In the genomic region with DNA sequence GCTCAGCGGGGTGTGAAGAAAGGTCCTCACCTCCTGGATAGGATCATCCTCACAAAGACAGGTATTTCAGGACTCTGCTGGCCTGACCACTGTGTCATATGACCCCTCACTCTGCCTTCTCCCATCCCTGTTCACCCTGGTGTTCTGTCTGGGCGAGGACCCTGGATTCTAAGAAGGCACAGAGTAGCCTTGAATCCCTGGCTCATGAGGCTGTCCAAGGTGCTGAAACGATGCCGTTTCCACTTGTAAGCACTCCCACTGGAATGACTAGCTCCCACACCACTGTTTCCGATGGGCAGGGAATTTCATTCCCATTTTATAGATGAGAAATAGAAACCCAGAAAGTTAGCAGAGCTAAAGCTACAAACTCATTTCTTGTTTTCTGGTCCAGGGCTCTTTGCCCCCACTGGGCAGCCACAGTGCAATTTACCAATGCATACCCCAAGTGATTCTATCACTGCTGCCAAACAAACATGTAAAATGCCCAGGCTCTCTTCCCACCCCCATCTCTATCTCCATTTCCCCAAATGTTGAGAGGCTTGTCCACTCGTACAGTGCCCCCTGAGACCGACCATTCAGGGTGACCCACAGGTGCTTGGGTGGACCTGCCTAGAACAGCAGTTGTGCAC, we compare ENCODE assay signal across 11 cellular contexts.
DNase-seq lines count a peak whose midpoint lies in the region; ATAC-seq, FAIRE-seq and TF ChIP-seq lines count a peak whose summit lies in the region.
"Had no signal": no experiment of that assay in that cellular context is flagged by ENCODE, and none has a peak within 500 bp of the region (broad histone marks: within the 10 kb centered on the region; RNA-seq: fewer than 3 reads in every experiment).

No MANE protein-coding gene starts in this region.

- H3K4me1 ChIP-seq in transverse colon: no peaks in the 10 kb centered on the region

- no peaks in the 10 kb centered on the region for H3K9me3 ChIP-seq in transverse colon

- H3K4me3 ChIP-seq in foreskin fibroblast (ENCODE audit: low read depth in 1 of 2, low read length in 2 of 2) (no peak overlapping the region), transverse colon (no peak overlapping the region)

- no peak for TF ChIP-seq CTCF in foreskin fibroblast (IDR thresholded peaks at IDR 0.05; ENCODE audit: low read depth, low read length)
- no peak for TF ChIP-seq CTCF in transverse colon (IDR thresholded peaks at IDR 0.05)

- H3K9me3 Mint-ChIP-seq in stimulated activated naive CD8-positive, alpha-beta T cell treated with anti-CD3 and anti-CD28 coated beads, Interleukin-15, amount 100 ng/mL, for 72 hours: no peaks in the 10 kb centered on the region
- H3K9me3 Mint-ChIP-seq: CD4-positive, CD25-positive, alpha-beta regulatory T cell had no signal

- H3K27me3 Mint-ChIP-seq in stimulated activated naive CD8-positive, alpha-beta T cell treated with anti-CD3 and anti-CD28 coated beads, Interleukin-15, amount 100 ng/mL, for 72 hours: peaks cover 17% of the 10 kb centered on the region
- H3K27me3 Mint-ChIP-seq: CD4-positive, CD25-positive, alpha-beta regulatory T cell had no signal

- no peaks in the 10 kb centered on the region for H3K36me3 ChIP-seq in transverse colon

- WGBS in transverse colon (ENCODE audit: low coverage in 1 of 2), 2 donors: 40 to 58% methylated on average over 1 to 7 of the region's 7 CpGs

- in situ Hi-C loops in transverse colon (cut with MboI; ENCODE audit: low pct_ligation_motif_present in 1 of 4, low pct_unique_long_range_greater_than_20kb in 1 of 4, low sequenced_read_pairs in 3 of 4): no loop called here

- H3K27ac ChIP-seq in caudate nucleus (ENCODE audit: low read depth, low read length): no peak overlapping the region
- H3K27ac ChIP-seq in transverse colon: no peak overlapping the region

- peak overlapping the region; percentile 51 to 83 for H3K27ac Mint-ChIP-seq in stimulated activated naive CD8-positive, alpha-beta T cell treated with anti-CD3 and anti-CD28 coated beads, Interleukin-15, amount 100 ng/mL, for 72 hours
- H3K27ac Mint-ChIP-seq: activated naive CD8-positive, alpha-beta T cell; CD4-positive, CD25-positive, alpha-beta regulatory T cell had no signal

- intact Hi-C loops in transverse colon (cut with DNase I; ENCODE audit: low total_unique reads): no loop called here

- no peak for DNase-seq in stimulated activated naive CD8-positive, alpha-beta T cell treated with anti-CD3 and anti-CD28 coated beads, Interleukin-15, amount 100 ng/mL, for 72 hours
- DNase-seq in stimulated activated naive CD8-positive, alpha-beta T cell treated with anti-CD3 and anti-CD28 coated beads, Interleukin-15, Interleukin-2, amounts not matched to agents 100 U/mL and 50 U/mL, for 24 hours: no peak
- DNase-seq in foreskin fibroblast: peak; percentile 21 to 74
- peak; percentile 75 for DNase-seq in urothelium cell line (ENCODE audit: low spot score)
- no peak for DNase-seq in caudate nucleus (lab: John Stamatoyannopoulos, UW)
- DNase-seq in transverse colon: no peak
- DNase-seq: SW 1271 had no signal

- no peak overlapping the region for H3K4me3 Mint-ChIP-seq in stimulated activated naive CD8-positive, alpha-beta T cell treated with anti-CD3 and anti-CD28 coated beads, Interleukin-15, amount 100 ng/mL, for 72 hours
- H3K4me3 Mint-ChIP-seq: activated naive CD8-positive, alpha-beta T cell; CD4-positive, CD25-positive, alpha-beta regulatory T cell had no signal

- H3K4me1 Mint-ChIP-seq in stimulated activated naive CD8-positive, alpha-beta T cell treated with anti-CD3 and anti-CD28 coated beads, Interleukin-15, amount 100 ng/mL, for 72 hours: peaks cover 14% of the 10 kb centered on the region
- H3K4me1 Mint-ChIP-seq: CD4-positive, CD25-positive, alpha-beta regulatory T cell had no signal

- TF ChIP-seq EP300 in transverse colon (IDR thresholded peaks at IDR 0.05; ENCODE audit: low read depth): no peak

- no peaks in the 10 kb centered on the region for H3K27me3 ChIP-seq in transverse colon

- FAIRE-seq in urothelium cell line (lab: Jason Lieb, UNC): peak; percentile 91

- no peak for ATAC-seq in stimulated activated naive CD8-positive, alpha-beta T cell treated with anti-CD3 and anti-CD28 coated beads, Interleukin-15, amount 100 ng/mL, for 72 hours
- no peak for ATAC-seq in stimulated activated naive CD8-positive, alpha-beta T cell treated with anti-CD3 and anti-CD28 coated beads, Interleukin-15, Interleukin-2, amounts not matched to agents 100 U/mL and 50 U/mL, for 24 hours
- ATAC-seq in SK-N-SH treated with all-trans-retinoic acid at 6 μM for 48 hours (peak; percentile 76), HG03460 (IDR thresholded peaks at IDR 0.05; ENCODE audit: unreplicated experiment) (no peak)

- TF ChIP-seq POLR2A in transverse colon (IDR thresholded peaks at IDR 0.05): no peak

TF ChIP-seq in SK-N-SH treated with all-trans-retinoic acid at 6 μM for 48 hours, 23 proteins besides CTCF, POLR2A, EP300 and RAD21:
- peak; percentile 77 for TF ChIP-seq CSDC2 (CRISPR knock-in tag; IDR thresholded peaks at IDR 0.05)
- TF ChIP-seq ZFP3 (CRISPR knock-in tag; IDR thresholded peaks at IDR 0.05): 0 out of 2 replicates have a peak, but pooled peaks have one; percentile 27
- TF ChIP-seq BACH2 (CRISPR knock-in tag; IDR thresholded peaks at IDR 0.05; ENCODE audit: borderline replicate concordance): no peak
- 0 out of 2 replicates have a peak, but pooled peaks have one; percentile 68 for TF ChIP-seq SNAI2 (CRISPR knock-in tag; IDR thresholded peaks at IDR 0.05)
- TF ChIP-seq, protein P1, sequence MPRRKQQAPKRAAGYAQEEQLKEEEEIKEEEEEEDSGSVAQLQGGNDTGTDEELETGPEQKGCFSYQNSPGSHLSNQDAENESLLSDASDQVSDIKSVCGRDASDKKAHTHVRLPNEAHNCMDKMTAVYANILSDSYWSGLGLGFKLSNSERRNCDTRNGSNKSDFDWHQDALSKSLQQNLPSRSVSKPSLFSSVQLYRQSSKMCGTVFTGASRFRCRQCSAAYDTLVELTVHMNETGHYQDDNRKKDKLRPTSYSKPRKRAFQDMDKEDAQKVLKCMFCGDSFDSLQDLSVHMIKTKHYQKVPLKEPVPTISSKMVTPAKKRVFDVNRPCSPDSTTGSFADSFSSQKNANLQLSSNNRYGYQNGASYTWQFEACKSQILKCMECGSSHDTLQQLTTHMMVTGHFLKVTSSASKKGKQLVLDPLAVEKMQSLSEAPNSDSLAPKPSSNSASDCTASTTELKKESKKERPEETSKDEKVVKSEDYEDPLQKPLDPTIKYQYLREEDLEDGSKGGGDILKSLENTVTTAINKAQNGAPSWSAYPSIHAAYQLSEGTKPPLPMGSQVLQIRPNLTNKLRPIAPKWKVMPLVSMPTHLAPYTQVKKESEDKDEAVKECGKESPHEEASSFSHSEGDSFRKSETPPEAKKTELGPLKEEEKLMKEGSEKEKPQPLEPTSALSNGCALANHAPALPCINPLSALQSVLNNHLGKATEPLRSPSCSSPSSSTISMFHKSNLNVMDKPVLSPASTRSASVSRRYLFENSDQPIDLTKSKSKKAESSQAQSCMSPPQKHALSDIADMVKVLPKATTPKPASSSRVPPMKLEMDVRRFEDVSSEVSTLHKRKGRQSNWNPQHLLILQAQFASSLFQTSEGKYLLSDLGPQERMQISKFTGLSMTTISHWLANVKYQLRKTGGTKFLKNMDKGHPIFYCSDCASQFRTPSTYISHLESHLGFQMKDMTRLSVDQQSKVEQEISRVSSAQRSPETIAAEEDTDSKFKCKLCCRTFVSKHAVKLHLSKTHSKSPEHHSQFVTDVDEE (CRISPR knock-in tag; IDR thresholded peaks at IDR 0.05): no peak
- TF ChIP-seq ISL1 (CRISPR knock-in tag; IDR thresholded peaks at IDR 0.05): 0 out of 2 replicates have a peak, but pooled peaks have one; percentile 21
- no peak for TF ChIP-seq ZC3H10 (CRISPR knock-in tag; IDR thresholded peaks at IDR 0.05)

Comparison
In these comparisons a context has a peak if more than half of its experiments do, and no peak if none do; other contexts are left out.
1. DNase-seq: peak in foreskin fibroblast (2 of 2) and urothelium cell line (single experiment); none in stimulated activated naive CD8-positive, alpha-beta T cell treated with anti-CD3 and anti-CD28 coated beads, Interleukin-15, amount 100 ng/mL, for 72 hours (0 of 2), stimulated activated naive CD8-positive, alpha-beta T cell treated with anti-CD3 and anti-CD28 coated beads, Interleukin-15, Interleukin-2, amounts not matched to agents 100 U/mL and 50 U/mL, for 24 hours (single experiment), caudate nucleus (0 of 61) and transverse colon (single experiment).